Comparison of ENCODE assay signal across 10 cellular contexts in the genomic region with DNA sequence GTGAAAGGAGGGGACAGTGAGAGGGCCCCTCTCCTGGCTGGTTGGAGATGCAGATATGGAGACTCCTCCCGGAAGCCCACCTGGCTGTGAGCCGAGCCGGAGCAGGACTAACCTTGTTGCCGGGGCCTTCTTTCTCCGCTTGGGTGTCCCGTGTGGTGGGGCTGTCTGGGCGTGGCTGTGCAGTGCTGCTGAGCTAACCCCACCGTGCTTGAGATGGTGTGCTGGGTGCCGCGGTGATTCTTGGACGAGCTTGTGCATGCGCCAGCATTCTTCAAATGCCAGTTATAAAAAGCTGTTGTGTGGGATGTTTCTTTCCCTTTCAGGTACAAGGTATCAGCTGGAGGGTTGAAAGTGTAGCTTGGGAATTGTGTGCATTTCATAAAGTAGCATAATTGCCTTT. TPM values are rescaled to one million over a fixed set of nuclear protein-coding genes. Genes with fewer than 3 reads are reported as not detected.
A peak's percentile ranks its signal among the peaks of the same experiment; 100 is the strongest.
DNase-seq lines count a peak whose midpoint lies in the region; ATAC-seq and TF ChIP-seq lines count a peak whose summit lies in the region.
"Had no signal": no experiment of that assay in that cellular context is flagged by ENCODE, and none has a peak within 500 bp of the region (broad histone marks: within the 10 kb centered on the region; RNA-seq: fewer than 3 reads in every experiment).

No MANE protein-coding gene starts in this region.

- peak overlapping the region; percentile 20 for H3K27ac Mint-ChIP-seq in endothelial cell (ENCODE audit: unreplicated experiment)

- intact Hi-C loops in lower lobe of right lung (cut with DNase I): no loop called here

- CTCF ChIA-PET in RWPE1 (lab: Yijun Ruan, JAX): interaction anchor here (1.3 kb wide), 1 partner anchor 10 kb away, joined by 5 read pairs; no protein-coding TSS in a partner anchor

- TF ChIP-seq EP300 in suprapubic skin (IDR thresholded peaks at IDR 0.05): no peak

- H3K27me3 ChIP-seq in lower lobe of right lung (ENCODE audit: low read depth): no peaks in the 10 kb centered on the region
- H3K27me3 ChIP-seq in suprapubic skin: no peaks in the 10 kb centered on the region

- H3K4me1 ChIP-seq in lower lobe of right lung: peaks cover 72% of the 10 kb centered on the region
- peaks cover 77% of the 10 kb centered on the region for H3K4me1 ChIP-seq in suprapubic skin

- peak; percentile 69 to 79 for ATAC-seq in lower lobe of right lung
- ATAC-seq: naive thymus-derived CD4-positive, alpha-beta T cell had no signal

- H3K4me3 ChIP-seq in lower lobe of right lung (no peak overlapping the region), suprapubic skin (peak overlapping the region; percentile 14)

- H3K36me3 ChIP-seq in lower lobe of right lung (peaks cover 66% of the 10 kb centered on the region), suprapubic skin (peaks cover 34% of the 10 kb centered on the region)

- no peak for TF ChIP-seq POLR2A in suprapubic skin (IDR thresholded peaks at IDR 0.05)

- H3K27ac ChIP-seq in RWPE1: peak overlapping the region; percentile 96
- no peak overlapping the region for H3K27ac ChIP-seq in lower lobe of right lung
- peak overlapping the region; percentile 72 for H3K27ac ChIP-seq in suprapubic skin

- 26% methylated on average over 10 of the region's 12 CpGs for WGBS in suprapubic skin

- DNase-seq in RWPE1 (ENCODE audit: low spot score) (peak; percentile 94), endothelial cell (ENCODE audit: low spot score) (no peak), lower lobe of right lung (peak; percentile 65), suprapubic skin (ENCODE audit: low spot score in 2 of 2) (no peak), ureter (ENCODE audit: low spot score) (no peak), NCI-H446 treated with DMSO at 0.1 percent for 48 hours (lab: John Stamatoyannopoulos, UW) (no peak), RPMI8226 (no peak)
- DNase-seq: KG1; naive thymus-derived CD4-positive, alpha-beta T cell; NCI-H345 had no signal

- no peaks in the 10 kb centered on the region for H3K9me3 Mint-ChIP-seq in endothelial cell (ENCODE audit: unreplicated experiment)

- H3K4me3 Mint-ChIP-seq in endothelial cell (ENCODE audit: unreplicated experiment): no peak overlapping the region
- H3K4me3 Mint-ChIP-seq: naive thymus-derived CD4-positive, alpha-beta T cell had no signal

- peaks cover 14% of the 10 kb centered on the region for H3K4me1 Mint-ChIP-seq in endothelial cell (ENCODE audit: unreplicated experiment)

- peaks cover 44% of the 10 kb centered on the region for H3K36me3 Mint-ChIP-seq in endothelial cell (ENCODE audit: low read depth, unreplicated experiment)

- POLR2A ChIA-PET in RWPE1 (lab: Yijun Ruan, JAX; ENCODE audit: low non-redundant PET): interaction anchor here (0.5 kb wide), 1 partner anchor 333 kb away, joined by 3 read pairs; no protein-coding TSS in a partner anchor

- H3K9me3 ChIP-seq in lower lobe of right lung: no peaks in the 10 kb centered on the region
- no peaks in the 10 kb centered on the region for H3K9me3 ChIP-seq in suprapubic skin

- TF ChIP-seq CTCF in RWPE1 (conservative IDR thresholded peaks at IDR 0.05; ENCODE audit: low read depth) (no peak), endothelial cell (IDR thresholded peaks at IDR 0.05; ENCODE audit: unreplicated experiment) (no peak), lower lobe of right lung (IDR thresholded peaks at IDR 0.05) (no peak), suprapubic skin (IDR thresholded peaks at IDR 0.05) (no peak)

- H3K27me3 Mint-ChIP-seq in endothelial cell (ENCODE audit: unreplicated experiment): peaks cover 10% of the 10 kb centered on the region
- H3K27me3 Mint-ChIP-seq: naive thymus-derived CD4-positive, alpha-beta T cell had no signal

RNA-seq across cellular contexts. Expression of a gene that starts 24.6 kb away (rescaled TPM):
- total RNA-seq in endothelial cell (ENCODE audit: unreplicated experiment): 307 TPM
- total RNA-seq in lower lobe of right lung: 257 TPM
- total RNA-seq in suprapubic skin: 100 to 1,000 TPM; 217 to 293 (median 253) TPM
- 276 TPM for total RNA-seq in ureter

RNA-seq across cellular contexts. Expression of a gene that starts 48.8 kb away (rescaled TPM):
- total RNA-seq in endothelial cell (ENCODE audit: unreplicated experiment) (27.2 TPM), lower lobe of right lung (40.6 TPM), suprapubic skin (10 to 100 TPM; 19.0 to 61.2 (median 22.0) TPM), ureter (16.8 TPM)

RNA-seq across cellular contexts. Expression of a gene that starts 50.2 kb away (rescaled TPM):
- 15.6 TPM for total RNA-seq in endothelial cell (ENCODE audit: unreplicated experiment)
- total RNA-seq in lower lobe of right lung: 15.7 TPM
- total RNA-seq in suprapubic skin: 10 to 100 TPM; 10.4 to 20.4 (median 13.6) TPM
- 13.8 TPM for total RNA-seq in ureter

Comparison
In these comparisons a context has a peak if more than half of its experiments do, and no peak if none do; other contexts are left out.
1. DNase-seq: peak in RWPE1 (single experiment) and lower lobe of right lung (single experiment); none in endothelial cell (single experiment), suprapubic skin (0 of 2), ureter (single experiment), NCI-H446 treated with DMSO at 0.1 percent for 48 hours (single experiment) and RPMI8226 (single experiment).